ENCODE assay signal across 8 cellular contexts in the genomic region with DNA sequence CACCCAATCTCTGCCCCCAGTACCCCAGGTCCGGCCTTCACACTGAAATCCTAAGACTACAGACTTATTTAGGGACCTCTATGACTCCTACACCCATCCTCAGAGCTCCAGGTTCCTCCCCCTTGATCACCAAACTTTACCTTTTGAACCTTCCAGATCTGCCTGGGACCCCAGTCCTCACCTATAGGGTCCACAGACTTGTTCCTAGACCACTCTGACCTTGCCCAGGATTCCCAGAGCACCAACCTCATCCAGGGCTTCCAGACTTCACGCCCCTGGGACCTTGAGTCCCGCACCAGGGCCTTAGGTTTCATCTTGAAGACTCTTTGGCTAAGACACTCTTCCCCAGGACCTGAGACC. TPM values are rescaled to one million over a fixed set of nuclear protein-coding genes. Genes with fewer than 3 reads are reported as not detected.
DNase-seq lines count a peak whose midpoint lies in the region; ATAC-seq and TF ChIP-seq lines count a peak whose summit lies in the region.

No MANE protein-coding gene starts in this region.

- H3K36me3 ChIP-seq in heart left ventricle, result peaks cover 0 to 32% (median 25%) of the 10 kb centered on the region in 9 donors
- no peaks in the 10 kb centered on the region for H3K36me3 ChIP-seq in aorta (ENCODE audit: control insufficient read depth in 1 of 2, insufficient read depth in 2 of 2, low read length in 1 of 2)

- no peak for TF ChIP-seq POLR2A in heart left ventricle (IDR thresholded peaks at IDR 0.05)

- H3K9me3 ChIP-seq in heart left ventricle (no peaks in the 10 kb centered on the region), mononuclear cell (ENCODE audit: low read depth, low read length) (no peaks in the 10 kb centered on the region), aorta (ENCODE audit: control insufficient read depth, low read length) (no peaks in the 10 kb centered on the region)

- 64 to 66% (median 64%) methylated on average over 3 of the region's 3 CpGs for WGBS in heart left ventricle, 4 donors
- 63 to 65% methylated on average over 3 of the region's 3 CpGs for WGBS in aorta, 2 donors

- H3K27me3 ChIP-seq in heart left ventricle (no peaks in the 10 kb centered on the region), mononuclear cell (ENCODE audit: insufficient read depth, low read length) (no peaks in the 10 kb centered on the region), aorta (ENCODE audit: control insufficient read depth in 1 of 2, insufficient read depth in 2 of 2, low read length in 1 of 2) (no peaks in the 10 kb centered on the region)

- H3K4me1 ChIP-seq in heart left ventricle, result peaks cover 4 to 37% (median 18%) of the 10 kb centered on the region in 12 donors
- peaks cover 29% of the 10 kb centered on the region for H3K4me1 ChIP-seq in mononuclear cell (ENCODE audit: insufficient read depth, low read length)
- peaks cover 0 to 2% of the 10 kb centered on the region in 2 donors for H3K4me1 ChIP-seq in aorta (ENCODE audit: control insufficient read depth in 1 of 2, insufficient read depth in 2 of 2, low read length in 2 of 2)

- no peak for TF ChIP-seq CTCF in heart left ventricle (IDR thresholded peaks at IDR 0.05)
- no peak for TF ChIP-seq CTCF in cardiac fibroblast (IDR thresholded peaks at IDR 0.05; ENCODE audit: low read depth, low read length)

- no peak for DNase-seq in heart left ventricle
- DNase-seq in left cardiac atrium, result no peak
- peak in 1 of 2 donors; percentile 5 for DNase-seq in cardiac fibroblast (ENCODE audit: low read depth in 2 of 2)
- DNase-seq in aorta, result no peak
- no peak for DNase-seq in SHP77 (lab: John Stamatoyannopoulos, UW)
- DNase-seq in anterior cingulate cortex (lab: John Stamatoyannopoulos, UW), result no peak

- peak overlapping the region; percentile 59 to 82 (median 69) for H3K4me3 ChIP-seq in heart left ventricle
- peak overlapping the region; percentile 60 to 69 for H3K4me3 ChIP-seq in cardiac fibroblast (replicated peaks in 1 of 2; ENCODE audit: low read depth in 2 of 2, low read length in 2 of 2)
- peak overlapping the region; percentile 72 for H3K4me3 ChIP-seq in mononuclear cell (ENCODE audit: low read length)
- peak overlapping the region; percentile 19 to 33 for H3K4me3 ChIP-seq in aorta (ENCODE audit: low read length in 2 of 2)

- intact Hi-C loops in heart left ventricle (cut with DNase I) (loop anchor here in 7 of 10 donors (1.0 to 10.0 kb wide), 9 partner anchors 43 to 460 kb away; a partner anchor contains a TSS), left cardiac atrium (cut with DNase I) (no loop called here), aorta (cut with DNase I) (loop anchor here (1.0 to 10.0 kb wide), 5 partner anchors 43 to 103 kb away; a partner anchor contains a TSS)

- ATAC-seq in heart left ventricle (no peak), left cardiac atrium (no peak), aorta (ENCODE audit: low FRiP score) (no peak), HG03460 (IDR thresholded peaks at IDR 0.05; ENCODE audit: unreplicated experiment) (no peak)

- H3K27ac ChIP-seq in heart left ventricle (peak overlapping the region; percentile 79 to 97 (median 92)), aorta (ENCODE audit: low read depth in 1 of 2, low read length in 2 of 2) (peak overlapping the region in 1 of 2 donors; percentile 83)

RNA-seq across cellular contexts. Expression of a gene that starts 0.5 kb away (rescaled TPM):
- total RNA-seq in heart left ventricle (10 to 100 TPM; 18.6 to 26.2 (median 22.1) TPM), left cardiac atrium (10 to 100 TPM; 21.7 to 24.0 TPM), mononuclear cell (4.6 TPM), aorta (10 to 100 TPM; 19.0 to 19.2 TPM)
- polyA plus RNA-seq in heart left ventricle (10 to 100 TPM; 23.6 to 32.2 TPM), aorta (10 to 100 TPM; 27.7 to 32.0 TPM)

RNA-seq across cellular contexts. Expression of a gene that starts 42.6 kb away (rescaled TPM):
- 10 to 100 TPM in 5 of 9 donors, 1 to 10 TPM in 4; 6.0 to 15.5 (median 10.4) TPM for total RNA-seq in heart left ventricle
- polyA plus RNA-seq in heart left ventricle, result 1 to 10 TPM; 3.3 to 6.5 TPM
- 10 to 100 TPM in 1 of 2 donors, 1 to 10 TPM in 1; 9.4 to 16.0 TPM for total RNA-seq in left cardiac atrium
- total RNA-seq in mononuclear cell, result 8.2 TPM
- 10 to 100 TPM in 1 of 2 donors, 1 to 10 TPM in 1; 9.4 to 13.5 TPM for total RNA-seq in aorta
- polyA plus RNA-seq in aorta, result 1 to 10 TPM; 3.6 to 3.8 TPM

Comparison
In these comparisons a context has a peak if more than half of its experiments do, and no peak if none do; other contexts are left out.
1. intact Hi-C loops: an anchor here in heart left ventricle (1.0 to 10.0 kb wide) and aorta (1.0 to 10.0 kb wide); none called in left cardiac atrium.